ENCODE assay signal across 16 cellular contexts in genomic region chr1:41022424-41022823, GRCh38. TPM values are rescaled to one million over a fixed set of nuclear protein-coding genes. Genes with fewer than 3 reads are reported as not detected.
"Had no signal": no experiment of that assay in that cellular context is flagged by ENCODE, and none has a peak within 500 bp of the region (broad histone marks: within the 10 kb centered on the region; RNA-seq: fewer than 3 reads in every experiment).

No MANE protein-coding gene starts in this region.

- H3K4me1 ChIP-seq: breast epithelium, foreskin keratinocyte, prostate gland had no signal

- H3K9me3 Mint-ChIP-seq: dendritic cell treated with granulocyte-macrophage colony-stimulating factor and Interleukin-4, amounts not matched to agents 40 ng/mL and 50 ng/mL, for 4 days; naive thymus-derived CD8-positive, alpha-beta T cell had no signal

- H3K4me3 Mint-ChIP-seq: dendritic cell treated with granulocyte-macrophage colony-stimulating factor and Interleukin-4, amounts not matched to agents 40 ng/mL and 50 ng/mL, for 4 days; naive thymus-derived CD8-positive, alpha-beta T cell had no signal

- H3K36me3 ChIP-seq: breast epithelium had no signal

- H3K27me3 Mint-ChIP-seq: dendritic cell treated with granulocyte-macrophage colony-stimulating factor and Interleukin-4, amounts not matched to agents 40 ng/mL and 50 ng/mL, for 4 days; naive thymus-derived CD8-positive, alpha-beta T cell had no signal

- H3K27ac Mint-ChIP-seq: dendritic cell treated with granulocyte-macrophage colony-stimulating factor and Interleukin-4, amounts not matched to agents 40 ng/mL and 50 ng/mL, for 4 days had no signal

- DNase-seq: activated CD4-positive, alpha-beta T cell treated with anti-CD3 and anti-CD28 coated beads, Interleukin-2, amount 50 U/mL, for 1 hour; activated CD4-positive, CD25-positive, alpha-beta regulatory T cell; activated CD8-positive, alpha-beta memory T cell treated with anti-CD3 and anti-CD28 coated beads for 24 hours; activated naive CD4-positive, alpha-beta T cell; aorta; effector memory CD4-positive, alpha-beta T cell; foreskin keratinocyte; hypothalamus; left ventricle myocardium superior; naive thymus-derived CD8-positive, alpha-beta T cell; nucleus accumbens; spleen; T-helper 2 cell had no signal

- H3K27me3 ChIP-seq: breast epithelium, foreskin keratinocyte, spleen had no signal

- H3K27ac ChIP-seq: breast epithelium, foreskin keratinocyte, prostate gland had no signal

- H3K4me3 ChIP-seq: breast epithelium, prostate gland, spleen had no signal

- ATAC-seq: naive thymus-derived CD8-positive, alpha-beta T cell had no signal

- H3K9me3 ChIP-seq: breast epithelium, prostate gland, spleen had no signal

RNA-seq across cellular contexts. Expression of gene SLFNL1, which starts 0.9 kb away (rescaled TPM):
- polyA plus RNA-seq: foreskin keratinocyte had no signal
